Comparison of ENCODE assay signal across 8 cellular contexts in genomic region chr9:121651295-121652036, GRCh38. TPM values are rescaled to one million over a fixed set of nuclear protein-coding genes. Genes with fewer than 3 reads are reported as not detected.
A peak's percentile ranks its signal among the peaks of the same experiment; 100 is the strongest.
DNase-seq lines count a peak whose midpoint lies in the region; ATAC-seq and TF ChIP-seq lines count a peak whose summit lies in the region.

DAB2IP (plus strand) TSS chr9:121651634; CDS start chr9:121651776, 142 bp downstream.

- CTCF ChIA-PET in HCT116 (lab: Charles Lee) = interaction anchor here (1.5 to 2.4 kb wide), 2 partner anchors 11 to 33 kb away, joined by 7 to 12 read pairs; no protein-coding TSS in a partner anchor

- no peaks in the 10 kb centered on the region for H3K27me3 ChIP-seq in HCT116 (ENCODE audit: insufficient read depth, low read length)
- H3K27me3 ChIP-seq in esophagus squamous epithelium = peaks cover 0 to 37% (median 0%) of the 10 kb centered on the region in 4 donors
- H3K27me3 ChIP-seq in muscle layer of duodenum (ENCODE audit: low read depth, low read length) = no peaks in the 10 kb centered on the region

- no peak for TF ChIP-seq POLR2A in HCT116 (IDR thresholded peaks at IDR 0.05; ENCODE audit: borderline replicate concordance, extremely low read depth, insufficient read depth, insufficient read length)
- peak in 1 of 4 donors; percentile 37 for TF ChIP-seq POLR2A in esophagus squamous epithelium (IDR thresholded peaks at IDR 0.05)

- peak within 1 kb of the TSS; percentile 93 for H3K4me2 ChIP-seq in HCT116 (ENCODE audit: low read length)

- POLR2A ChIA-PET in HCT116 (lab: Charles Lee) = no interaction called here

- H3K27ac ChIP-seq in 22Rv1 (peak within 1 kb of the TSS; percentile 44), HCT116 (ENCODE audit: low read depth, low read length) (peak within 1 kb of the TSS; percentile 57; the same call in 1 of the 2 replicates), esophagus squamous epithelium (peak within 1 kb of the TSS; percentile 55 to 78 (median 72)), muscle layer of duodenum (ENCODE audit: low read length) (peak within 1 kb of the TSS; percentile 75)

- WGBS in esophagus squamous epithelium, 2 donors = 8% methylated on average over 26 of the region's 79 CpGs; no CpG with 5 or more reads in 1 of the 2 donors

- RAD21 ChIA-PET in HCT116 (lab: Charles Lee; ENCODE audit: low non-redundant PET in 1 of 2, low total read pairs in 2 of 2, uncharacterized antibody in 2 of 2, unreplicated experiment in 2 of 2) = no interaction called here

- H3K9me3 ChIP-seq in HCT116 (ENCODE audit: control insufficient read depth in 1 of 2, insufficient read depth in 1 of 2, low read depth in 1 of 2, low read length in 2 of 2) (no peaks in the 10 kb centered on the region), esophagus squamous epithelium (no peaks in the 10 kb centered on the region), muscle layer of duodenum (ENCODE audit: control insufficient read depth in 1 of 2, low read length in 2 of 2) (no peaks in the 10 kb centered on the region)

- H3K79me2 ChIP-seq in HCT116 (ENCODE audit: insufficient read depth, low read length) = peaks cover 6% of the 10 kb centered on the region; the same call in 1 of the 2 replicates

- no TSS peak for BruUV-seq in HCT116 (replicated peaks; lab: Mats Ljungman, UMichigan)

- no peaks in the 10 kb centered on the region for H3K9me2 ChIP-seq in HCT116 (ENCODE audit: insufficient read depth)

- peak within 1 kb of the TSS; percentile 59 to 65 for H3K4me3 ChIP-seq in HCT116 (replicated peaks in 1 of 2; ENCODE audit: low read depth in 1 of 2, low read length in 2 of 2)
- peak within 1 kb of the TSS; percentile 42 to 73 (median 50) for H3K4me3 ChIP-seq in esophagus squamous epithelium
- H3K4me3 ChIP-seq in muscle layer of duodenum (ENCODE audit: low read depth in 1 of 2, low read length in 2 of 2) = peak within 1 kb of the TSS; percentile 55 to 73

- H3K36me3 ChIP-seq in HCT116 (ENCODE audit: control insufficient read depth in 1 of 2, insufficient read depth in 2 of 2, low read length in 2 of 2) (no peaks in the 10 kb centered on the region), esophagus squamous epithelium (no peaks in the 10 kb centered on the region), muscle layer of duodenum (ENCODE audit: control insufficient read depth in 1 of 2, insufficient read depth in 2 of 2, low read length in 2 of 2) (no peaks in the 10 kb centered on the region)

- no peak for TF ChIP-seq RAD21 in HCT116 (IDR thresholded peaks at IDR 0.05; ENCODE audit: low read depth)

- H3K4me1 ChIP-seq in HCT116 (ENCODE audit: control insufficient read depth in 1 of 2, insufficient read depth in 2 of 2, low read length in 2 of 2) (peaks cover 42 to 56% of the 10 kb centered on the region in 2 experiments), esophagus squamous epithelium (peaks cover 24 to 59% (median 30%) of the 10 kb centered on the region in 3 donors), muscle layer of duodenum (ENCODE audit: control insufficient read depth in 1 of 2, insufficient read depth in 2 of 2, low read length in 2 of 2) (peaks cover 12 to 31% of the 10 kb centered on the region in 2 donors)

- DNase-seq in HCT116 (ENCODE audit: low read depth, low spot score) (no peak), esophagus squamous epithelium (lab: John Stamatoyannopoulos, UW) (no peak), ureter (ENCODE audit: low spot score) (no peak), Kasumi-1 (lab: John Stamatoyannopoulos, UW) (no peak)

- intact Hi-C loops in HCT116 (cut with micrococcal nuclease) (no loop called here), esophagus squamous epithelium (cut with DNase I) (no loop called here)

- H3K9ac ChIP-seq in HCT116 (ENCODE audit: low read length) = peak within 1 kb of the TSS; percentile 64

- TF ChIP-seq CTCF in 22Rv1 (IDR thresholded peaks at IDR 0.05) = no peak
- no peak for TF ChIP-seq CTCF in HCT116 (IDR thresholded peaks at IDR 0.05 in 2 of 3, conservative IDR thresholded peaks at IDR 0.05 in 1 of 3; ENCODE audit: borderline replicate concordance in 1 of 3, insufficient read depth in 1 of 3, low read depth in 2 of 3, low read length in 2 of 3)
- TF ChIP-seq CTCF in esophagus squamous epithelium (IDR thresholded peaks at IDR 0.05) = no peak

- H2AFZ ChIP-seq in HCT116 (ENCODE audit: low read depth, low read length, poor library complexity, severe bottlenecking) = no peak within 1 kb of the TSS

- peak; percentile 61 for ATAC-seq in HCT116
- ATAC-seq in SK-N-SH treated with all-trans-retinoic acid at 6 μM for 48 hours = peak; percentile 68
- no peak for ATAC-seq in HG03159 (IDR thresholded peaks at IDR 0.05; ENCODE audit: unreplicated experiment)

- H4K20me1 ChIP-seq in HCT116 (ENCODE audit: insufficient read depth) = no peaks in the 10 kb centered on the region

TF ChIP-seq in HCT116, 20 proteins besides CTCF, POLR2A, EP300 and RAD21 (continues in another document):
- TF ChIP-seq SRF (IDR thresholded peaks at IDR 0.05; ENCODE audit: low read depth) (no peak), EZH2phosphoT487 (IDR thresholded peaks at IDR 0.05; ENCODE audit: borderline replicate concordance) (no peak), ZFX (IDR thresholded peaks at IDR 0.05) (peak; percentile 64; the same call in 1 of the 2 replicates), CBX3 (IDR thresholded peaks at IDR 0.05; ENCODE audit: low read depth) (no peak), EZH2 (IDR thresholded peaks at IDR 0.05) (no peak), JUND (IDR thresholded peaks at IDR 0.05) (no peak), ATF3 (IDR thresholded peaks at IDR 0.05) (no peak), ZNF274 (IDR thresholded peaks at IDR 0.05; ENCODE audit: low read depth, low read length) (no peak), ZBTB33 (IDR thresholded peaks at IDR 0.05; ENCODE audit: extremely low read depth, insufficient replicate concordance, low read length) (no peak), ELF1 (IDR thresholded peaks at IDR 0.05; ENCODE audit: borderline replicate concordance, low read depth) (no peak), SIN3A (IDR thresholded peaks at IDR 0.05; ENCODE audit: low read depth) (no peak)

TF ChIP-seq in SK-N-SH treated with all-trans-retinoic acid at 6 μM for 48 hours, 23 proteins besides CTCF, POLR2A, EP300 and RAD21:
- TF ChIP-seq TCF4 (CRISPR knock-in tag; IDR thresholded peaks at IDR 0.05; ENCODE audit: borderline replicate concordance) = no peak
- TF ChIP-seq ARNTL (CRISPR knock-in tag; IDR thresholded peaks at IDR 0.05; ENCODE audit: borderline replicate concordance, low read depth) = no peak
- TF ChIP-seq PATZ1 (CRISPR knock-in tag; IDR thresholded peaks at IDR 0.05; ENCODE audit: borderline replicate concordance) = no peak
- no peak for TF ChIP-seq ZFP30 (CRISPR knock-in tag; IDR thresholded peaks at IDR 0.05)
- no peak for TF ChIP-seq SNAI2 (CRISPR knock-in tag; IDR thresholded peaks at IDR 0.05)
- TF ChIP-seq RARB (CRISPR knock-in tag; IDR thresholded peaks at IDR 0.05) = no peak
- TF ChIP-seq ZFP3 (CRISPR knock-in tag; IDR thresholded peaks at IDR 0.05) = no peak
- TF ChIP-seq ZNF70 (CRISPR knock-in tag; IDR thresholded peaks at IDR 0.05) = no peak
- no peak for TF ChIP-seq CREB5 (CRISPR knock-in tag; IDR thresholded peaks at IDR 0.05; ENCODE audit: low read depth)
- TF ChIP-seq ISL1 (CRISPR knock-in tag; IDR thresholded peaks at IDR 0.05) = no peak
- no peak for TF ChIP-seq CSDC2 (CRISPR knock-in tag; IDR thresholded peaks at IDR 0.05)
- TF ChIP-seq BACH2 (CRISPR knock-in tag; IDR thresholded peaks at IDR 0.05; ENCODE audit: borderline replicate concordance) = no peak
- no peak for TF ChIP-seq POU6F1 (CRISPR knock-in tag; IDR thresholded peaks at IDR 0.05; ENCODE audit: borderline replicate concordance, low read depth)
- no peak for TF ChIP-seq ZNF565 (CRISPR knock-in tag; conservative IDR thresholded peaks at IDR 0.05; ENCODE audit: low read depth)
TF ChIP-seq in SK-N-SH treated with all-trans-retinoic acid at 6 μM for 48 hours: peak in this region for 0.

RNA-seq across cellular contexts. Expression of gene DAB2IP, which starts in this region (rescaled TPM):
- 31.0 TPM for total RNA-seq in HCT116 (2021; ENCODE audit: unreplicated experiment)
- 15.1 and 18.9 TPM in 2 replicates for polyA plus RNA-seq in HCT116 (2012)
- total RNA-seq in esophagus squamous epithelium = 10 to 100 TPM; 28.3 to 48.8 (median 38.1) TPM
- 103 TPM for total RNA-seq in ureter
